ENCODE assay signal across 16 cellular contexts in genomic region chr4:121938282-121939092, GRCh38. TPM values are rescaled to one million over a fixed set of nuclear protein-coding genes. Genes with fewer than 3 reads are reported as not detected.
DNase-seq lines count a peak whose midpoint lies in the region; FAIRE-seq and TF ChIP-seq lines count a peak whose summit lies in the region.
"Had no signal": no experiment of that assay in that cellular context is flagged by ENCODE, and none has a peak within 500 bp of the region (broad histone marks: within the 10 kb centered on the region; RNA-seq: fewer than 3 reads in every experiment).

No MANE protein-coding gene starts in this region.

- TF ChIP-seq CTCF in HEK293 (tag by site-specific recombination; IDR thresholded peaks at IDR 0.05): no peak

- H3K9me3 ChIP-seq in HEK293 (ENCODE audit: control insufficient read depth, insufficient read depth, low read depth, low read length): no peaks in the 10 kb centered on the region
- no peaks in the 10 kb centered on the region for H3K9me3 ChIP-seq in adipocyte (ENCODE audit: control insufficient read depth, low read length)

- peaks cover 11% of the 10 kb centered on the region for H3K4me1 ChIP-seq in HEK293 (ENCODE audit: control insufficient read depth, insufficient read depth, low read length)
- H3K4me1 ChIP-seq in adipocyte (ENCODE audit: control insufficient read depth, insufficient read depth, low read length): peaks cover 3% of the 10 kb centered on the region

- FAIRE-seq in RCC 7860 (lab: Jason Lieb, UNC) (no peak), GM12891 (lab: Jason Lieb, UNC) (no peak)
- FAIRE-seq: colon, frontal cortex had no signal

- no peak overlapping the region for H3K27ac ChIP-seq in HEK293 (ENCODE audit: extremely low read depth, low read depth, low read length)

- H3K36me3 ChIP-seq in HEK293 (ENCODE audit: control insufficient read depth in 2 of 2, insufficient read depth in 1 of 2, low read length in 2 of 2): no peaks in the 10 kb centered on the region
- no peaks in the 10 kb centered on the region for H3K36me3 ChIP-seq in adipocyte (ENCODE audit: control insufficient read depth, insufficient read depth, low read length, severe bottlenecking)

- POLR2A ChIA-PET in HEK293 (lab: Yijun Ruan, JAX): no interaction called here

- DNase-seq in AG08396 (ENCODE audit: low spot score) (peak; percentile 17), adipocyte (ENCODE audit: low read depth) (peak; percentile 44), kidney tubule cell (ENCODE audit: low spot score) (peak; percentile 28), RCC 7860 (ENCODE audit: low spot score) (no peak), GM12891 (ENCODE audit: insufficient read length, low spot score) (no peak)
- DNase-seq in stimulated activated CD4-positive, alpha-beta T cell treated with anti-CD3 and anti-CD28 coated beads, Interleukin-15, amount 100 ng/mL, for 24 hours: no peak
- DNase-seq in stimulated activated CD4-positive, alpha-beta T cell treated with anti-CD3 and anti-CD28 coated beads, Interleukin-4, amount 100 ng/mL, for 4 hours: no peak
- DNase-seq: activated naive CD4-positive, alpha-beta T cell treated with anti-CD3 and anti-CD28 coated beads, Interleukin-2, amount 50 U/mL, for 16 hours; CD4-positive, alpha-beta T cell; left colon; NCI-H1092; NCI-H2029 treated with DMSO at 0.1 percent for 48 hours; NCI-H446 had no signal

- no peak for TF ChIP-seq POLR2A in GM12891 (IDR thresholded peaks at IDR 0.05; ENCODE audit: low read depth, low read length)

- H3K9ac ChIP-seq in adipocyte (ENCODE audit: low read length): no peak overlapping the region

- H3K27me3 ChIP-seq in adipocyte (replicated peaks; ENCODE audit: control insufficient read depth, insufficient read depth, low read length): peaks cover 4% of the 10 kb centered on the region

- CTCF ChIA-PET in HEK293 (lab: Yijun Ruan, JAX): interaction anchor here (0.6 to 2.7 kb wide), 2 partner anchors 11 to 841 kb away, joined by 3 to 9 read pairs; no protein-coding TSS in a partner anchor

- H3K4me3 ChIP-seq in HEK293 (ENCODE audit: low read depth, low read length) (no peak overlapping the region), adipocyte (ENCODE audit: low read length) (no peak overlapping the region)

TF ChIP-seq in HEK293, 187 proteins besides CTCF, POLR2A, EP300 and RAD21:
- peak; percentile 47 for TF ChIP-seq ZNF335 (tag by site-specific recombination; conservative IDR thresholded peaks at IDR 0.05)
- no peak for TF ChIP-seq ZNF121 (tag by site-specific recombination; IDR thresholded peaks at IDR 0.05)
- 0 out of 2 replicates have a peak, but pooled peaks have one; percentile 12 for TF ChIP-seq ZBTB20 (tag by site-specific recombination; IDR thresholded peaks at IDR 0.05)
- peak; percentile 38; the same call in 1 of the 2 replicates for TF ChIP-seq FEZF1 (tag by site-specific recombination; IDR thresholded peaks at IDR 0.05)

TF ChIP-seq in GM12891, 5 proteins besides CTCF, POLR2A, EP300 and RAD21:
- TF ChIP-seq SPI1 (IDR thresholded peaks at IDR 0.05; ENCODE audit: low read depth, low read length) (no peak), POU2F2 (IDR thresholded peaks at IDR 0.05; ENCODE audit: low read depth, low read length) (no peak), PAX5 (IDR thresholded peaks at IDR 0.05; ENCODE audit: insufficient read depth, low read length, severe bottlenecking) (no peak), POLR2AphosphoS5 (IDR thresholded peaks at IDR 0.05; ENCODE audit: low read depth, low read length) (no peak), TAF1 (IDR thresholded peaks at IDR 0.05; ENCODE audit: low read depth, low read length) (no peak)

RNA-seq across cellular contexts. Expression of gene TRPC3, which starts 13.4 kb away (rescaled TPM):
- polyA plus RNA-seq in GM12891 (2012; ENCODE audit: low read depth, missing spikeins): not detected

Comparison
In these comparisons a context has a peak if more than half of its experiments do, and no peak if none do; other contexts are left out.
1. DNase-seq: peak in AG08396 (single experiment), adipocyte (single experiment) and kidney tubule cell (single experiment); none in RCC 7860 (single experiment), GM12891 (single experiment), stimulated activated CD4-positive, alpha-beta T cell treated with anti-CD3 and anti-CD28 coated beads, Interleukin-15, amount 100 ng/mL, for 24 hours (single experiment) and stimulated activated CD4-positive, alpha-beta T cell treated with anti-CD3 and anti-CD28 coated beads, Interleukin-4, amount 100 ng/mL, for 4 hours (0 of 2).